In genomic region chr7:128366986-128367385, GRCh38 we compare ENCODE assay signal across 28 cellular contexts. TPM values are rescaled to one million over a fixed set of nuclear protein-coding genes. Genes with fewer than 3 reads are reported as not detected.
DNase-seq lines count a peak whose midpoint lies in the region; ATAC-seq, FAIRE-seq and TF ChIP-seq lines count a peak whose summit lies in the region.
"Had no signal": no experiment of that assay in that cellular context is flagged by ENCODE, and none has a peak within 500 bp of the region (broad histone marks: within the 10 kb centered on the region; RNA-seq: fewer than 3 reads in every experiment).

No MANE protein-coding gene starts in this region.

- no peak for TF ChIP-seq EP300 in K562 (IDR thresholded peaks at IDR 0.05; ENCODE audit: low read length)

- no peak overlapping the region for H3K9ac ChIP-seq in K562 (ENCODE audit: insufficient read depth in 1 of 2, low read depth in 2 of 2, low read length in 2 of 2)
- H3K9ac ChIP-seq in keratinocyte (ENCODE audit: control insufficient read depth, extremely low read depth, insufficient read depth, low read length): no peak overlapping the region
- H3K9ac ChIP-seq: BLaER1 had no signal

- H3K9me1 ChIP-seq in K562 (ENCODE audit: control insufficient read depth, insufficient read depth, low read length) (no peaks in the 10 kb centered on the region), keratinocyte (ENCODE audit: control insufficient read depth, extremely low read depth, insufficient read depth, low read length) (no peaks in the 10 kb centered on the region)

- H3K27ac ChIP-seq in HEK293 (ENCODE audit: extremely low read depth, low read depth, low read length) (no peak overlapping the region), K562 (ENCODE audit: extremely low read depth, low read depth, low read length) (no peak overlapping the region), keratinocyte (ENCODE audit: control insufficient read depth, insufficient read depth, low read length) (no peak overlapping the region)
- H3K27ac ChIP-seq: A549, BLaER1 had no signal

- dilution Hi-C loops in keratinocyte (cut with MboI; ENCODE audit: extremely low pct_ligation_motif_present, low sequenced_read_pairs): no loop called here

- H3K4me1 ChIP-seq in HEK293 (ENCODE audit: control insufficient read depth, insufficient read depth, low read length): no peaks in the 10 kb centered on the region
- peaks cover under 1 to 6% of the 10 kb centered on the region in 2 experiments; a peak in 2 of 5 replicates for H3K4me1 ChIP-seq in K562 (replicated peaks in 1 of 2; ENCODE audit: control insufficient read depth in 2 of 2, insufficient read depth in 2 of 2, low read length in 2 of 2)
- H3K4me1 ChIP-seq in keratinocyte (ENCODE audit: control insufficient read depth, extremely low read depth, insufficient read depth, low read length): peaks cover 25% of the 10 kb centered on the region
- H3K4me1 ChIP-seq: A549 had no signal

- DNase-seq in K562 (ENCODE audit: extremely low read depth in 1 of 4, low spot score in 3 of 4): no peak
- no peak for DNase-seq in keratinocyte (ENCODE audit: low read depth, low spot score)
- DNase-seq in NCI-H1417 (lab: John Stamatoyannopoulos, UW): no peak
- no peak for DNase-seq in A172 (ENCODE audit: low spot score)
- DNase-seq in iPS-NIHi7 (ENCODE audit: extremely low spot score): no peak
- DNase-seq: 8988T; ACHN; BE2C; C1 segment of cervical spinal cord; CD4-positive, alpha-beta memory T cell; CD4-positive, CD25-positive, alpha-beta regulatory T cell; CD8-positive, alpha-beta memory T cell; COR-L47; DMS 273 treated with DMSO at 0.1 percent for 48 hours; DMS153; DMS79; DND-41; EL; GDM1 had no signal

- CTCF ChIA-PET in HEK293 (lab: Yijun Ruan, JAX) (interaction anchor here (2.5 kb wide), 1 partner anchor 15 kb away, joined by 7 read pairs; no protein-coding TSS in a partner anchor), K562 (lab: Yijun Ruan, JAX; ENCODE audit: low intra/inter-chr PET ratio) (no interaction called here)

- H2AFZ ChIP-seq in K562 (ENCODE audit: low read depth, low read length) (no peak overlapping the region), keratinocyte (ENCODE audit: control insufficient read depth, low read length) (no peak overlapping the region)

- intact Hi-C loops in K562 (cut with micrococcal nuclease): no loop called here

- FAIRE-seq in K562 (lab: Jason Lieb, UNC) (no peak), keratinocyte (lab: Jason Lieb, UNC) (no peak)
- FAIRE-seq: A549, GM12891, GM19239 had no signal

- no peak overlapping the region for H3K4me2 ChIP-seq in K562 (ENCODE audit: insufficient read depth, low read length)
- peak overlapping the region; percentile 70 for H3K4me2 ChIP-seq in keratinocyte (ENCODE audit: control insufficient read depth, extremely low read depth, insufficient read depth, low read depth, low read length)
- H3K4me2 ChIP-seq: A549, BLaER1 had no signal

- H3K4me3 ChIP-seq in HEK293 (ENCODE audit: low read depth, low read length) (no peak overlapping the region), K562 (no peak overlapping the region), keratinocyte (ENCODE audit: control insufficient read depth in 2 of 3, extremely low read depth in 1 of 3, insufficient read depth in 2 of 3, low read depth in 1 of 3, low read length in 3 of 3) (no peak overlapping the region)
- H3K4me3 ChIP-seq: A549, BLaER1 had no signal

- POLR2A ChIA-PET in HEK293 (lab: Yijun Ruan, JAX) (interaction anchor here (1.1 kb wide), 1 partner anchor 23 kb away, joined by 4 read pairs; the partner anchor contains the start of gene RBM28), K562 (lab: Yijun Ruan, JAX) (interaction anchor here (0.8 to 2.0 kb wide), 2 partner anchors 10 to 12 kb away, joined by 3 to 5 read pairs; no protein-coding TSS in a partner anchor)

- BruUV-seq in K562 (replicated peaks; lab: Mats Ljungman, UMichigan): no TSS peak

- TF ChIP-seq CTCF in HEK293 (tag by site-specific recombination; IDR thresholded peaks at IDR 0.05): no peak
- no peak for TF ChIP-seq CTCF in K562 (IDR thresholded peaks at IDR 0.05 in 2 of 3, conservative IDR thresholded peaks at IDR 0.05 in 1 of 3; ENCODE audit: insufficient read depth in 2 of 3, low read depth in 1 of 3, low read length in 3 of 3)
- no peak for TF ChIP-seq CTCF in keratinocyte (optimal IDR thresholded peaks at IDR 0.05 in 1 of 3, IDR thresholded peaks at IDR 0.05 in 1 of 3, conservative IDR thresholded peaks at IDR 0.05 in 1 of 3; ENCODE audit: extremely low read depth in 1 of 3, insufficient read depth in 2 of 3, low read length in 3 of 3)

- TF ChIP-seq RAD21 in K562 (CRISPR knock-in tag; conservative IDR thresholded peaks at IDR 0.05 in 1 of 2, IDR thresholded peaks at IDR 0.05 in 1 of 2): no peak

- peaks cover 23 to 31% of the 10 kb centered on the region in 2 experiments for H3K27me3 ChIP-seq in K562 (ENCODE audit: control insufficient read depth in 2 of 2, insufficient read depth in 2 of 2, low read length in 2 of 2)
- H3K27me3 ChIP-seq in keratinocyte (ENCODE audit: control insufficient read depth, extremely low read depth, insufficient read depth, low read length): no peaks in the 10 kb centered on the region
- H3K27me3 ChIP-seq: BE2C had no signal

- H3K9me3 ChIP-seq in HEK293 (ENCODE audit: control insufficient read depth, insufficient read depth, low read depth, low read length): no peaks in the 10 kb centered on the region
- H3K9me3 ChIP-seq in K562 (replicated peaks; ENCODE audit: control insufficient read depth, insufficient read depth, low read depth, low read length): no peaks in the 10 kb centered on the region
- no peaks in the 10 kb centered on the region for H3K9me3 ChIP-seq in keratinocyte (ENCODE audit: control insufficient read depth, low read depth, low read length)
- H3K9me3 ChIP-seq: A549, BE2C, BLaER1 had no signal

- TF ChIP-seq POLR2A in K562 (conservative IDR thresholded peaks at IDR 0.05): no peak

- in situ Hi-C loops in K562 (cut with MboI): no loop called here

- ATAC-seq in K562 (no peak), HG02870 (IDR thresholded peaks at IDR 0.05; ENCODE audit: unreplicated experiment) (no peak)
- ATAC-seq: A549 had no signal

- H3K79me2 ChIP-seq in K562 (ENCODE audit: control insufficient read depth, insufficient read depth, low read length) (no peaks in the 10 kb centered on the region), keratinocyte (ENCODE audit: control insufficient read depth, insufficient read depth, low read length) (no peaks in the 10 kb centered on the region)

- H3K36me3 ChIP-seq in HEK293 (ENCODE audit: control insufficient read depth in 2 of 2, insufficient read depth in 1 of 2, low read length in 2 of 2): no peaks in the 10 kb centered on the region
- H3K36me3 ChIP-seq in K562 (ENCODE audit: control insufficient read depth, insufficient read depth, low read length): no peaks in the 10 kb centered on the region
- H3K36me3 ChIP-seq in keratinocyte (ENCODE audit: control insufficient read depth in 2 of 2, extremely low read depth in 1 of 2, insufficient read depth in 2 of 2, low read length in 2 of 2): no peaks in the 10 kb centered on the region
- H3K36me3 ChIP-seq: BE2C, BLaER1 had no signal

- H4K20me1 ChIP-seq in K562 (replicated peaks; ENCODE audit: control insufficient read depth, insufficient read depth, low read length) (no peaks in the 10 kb centered on the region; the same call in 1 of the 2 replicates), keratinocyte (ENCODE audit: control insufficient read depth, extremely low read depth, insufficient read depth, low read length) (no peaks in the 10 kb centered on the region)
- H4K20me1 ChIP-seq: BLaER1 had no signal

RNA-seq across cellular contexts. Expression of gene PRRT4, which starts 5.5 kb away (rescaled TPM):
- total RNA-seq in K562 (2011; cell fraction: chromatin; rRNA removed; ENCODE audit: low replicate concordance): 0.16 TPM in 1 of 2 replicates, not detected in the other
- total RNA-seq in K562 (2011; cell fraction: nucleolus; rRNA removed): not detected in 2 replicates
- total RNA-seq in K562 (2011; cell fraction: nucleoplasm; rRNA removed): not detected in 2 replicates
- total RNA-seq in K562 (2014; rRNA removed) (0.04 TPM in 1 of 2 replicates, not detected in the other), K562 (2014; rRNA removed; fragmentation: Illumina TruSeq; extraction: Trizol) (not detected in 2 replicates), K562 (2015; rRNA removed; fragmentation: Illumina TruSeq; extraction: Trizol) (not detected in 2 replicates), K562 (2021) (not detected in 2 replicates)
- polyA plus RNA-seq in K562 (2011; rRNA removed) (0.09 TPM in 1 of 2 replicates, not detected in the other), K562 (2014; fragmentation: Illumina TruSeq; extraction: Trizol) (not detected in 2 replicates), K562 (2014; fragmentation: Nextera tagmentation; extraction: Ambion mirVana) (not detected), K562 (2014; rRNA removed) (not detected in 2 replicates), keratinocyte (0.12 to 0.23 TPM (median 0.12 TPM) in 3 replicates)
- 0.09 and 0.19 TPM in 2 replicates for polyA plus RNA-seq in K562 (2011; cell fraction: cytosol; rRNA removed)
- 0.24 and 0.48 TPM in 2 replicates for polyA plus RNA-seq in K562 (2011; cell fraction: nucleus; rRNA removed)
- polyA plus RNA-seq in K562 (2012): not detected in 2 replicates
- polyA minus RNA-seq in K562 (2011; rRNA and poly(A)+ RNA removed): not detected in 2 replicates
- not detected in 2 replicates for polyA minus RNA-seq in K562 (2011; cell fraction: cytosol; rRNA and poly(A)+ RNA removed)
- not detected in 2 replicates for polyA minus RNA-seq in K562 (2011; cell fraction: nucleus; rRNA and poly(A)+ RNA removed)
- not detected for polyA plus RNA-seq in keratinocyte (2011; ENCODE audit: low read depth)
- polyA plus RNA-seq in keratinocyte (2011; cell fraction: cytosol; rRNA removed): 0.08 and 0.10 TPM in 2 replicates
- 0.59 and 0.79 TPM in 2 replicates for polyA plus RNA-seq in keratinocyte (2011; cell fraction: nucleus; rRNA removed)
- polyA plus RNA-seq in keratinocyte (2012; ENCODE audit: low replicate concordance): 0.18 and 0.76 TPM in 2 replicates
- polyA minus RNA-seq in keratinocyte: not detected in 3 replicates
- polyA minus RNA-seq in keratinocyte (2011; cell fraction: cytosol; rRNA and poly(A)+ RNA removed): not detected
- 0.54 TPM in 1 of 2 replicates, not detected in the other for polyA minus RNA-seq in keratinocyte (2011; cell fraction: nucleus; rRNA and poly(A)+ RNA removed)
- 0.10 and 1.6 TPM in 2 replicates for total RNA-seq in A172 (2014; rRNA removed; shearing (Covaris generic))
- total RNA-seq: Daoy had no signal
- polyA plus RNA-seq: AG04450, CD14-positive monocyte had no signal

RNA-seq across cellular contexts. Expression of gene RBM28, which starts 23.3 kb away (rescaled TPM):
- total RNA-seq in K562 (2011; cell fraction: chromatin; rRNA removed; ENCODE audit: low replicate concordance): 118 and 308 TPM in 2 replicates
- 64.4 and 65.7 TPM in 2 replicates for total RNA-seq in K562 (2011; cell fraction: nucleolus; rRNA removed)
- total RNA-seq in K562 (2011; cell fraction: nucleoplasm; rRNA removed): 89.0 and 98.2 TPM in 2 replicates
- total RNA-seq in K562 (2014; rRNA removed): 123 and 127 TPM in 2 replicates
- total RNA-seq in K562 (2014; rRNA removed; fragmentation: Illumina TruSeq; extraction: Trizol): 138 and 165 TPM in 2 replicates
- total RNA-seq in K562 (2015; rRNA removed; fragmentation: Illumina TruSeq; extraction: Trizol): 128 and 141 TPM in 2 replicates
- total RNA-seq in K562 (2021): 146 and 157 TPM in 2 replicates
- polyA plus RNA-seq in K562 (2011; rRNA removed): 74.9 and 112 TPM in 2 replicates
- polyA plus RNA-seq in K562 (2011; cell fraction: cytosol; rRNA removed): 24.3 and 28.4 TPM in 2 replicates
- 226 and 227 TPM in 2 replicates for polyA plus RNA-seq in K562 (2011; cell fraction: nucleus; rRNA removed)
- polyA plus RNA-seq in K562 (2012): 70.1 and 117 TPM in 2 replicates
- polyA plus RNA-seq in K562 (2014; fragmentation: Illumina TruSeq; extraction: Trizol): 133 and 148 TPM in 2 replicates
- polyA plus RNA-seq in K562 (2014; fragmentation: Nextera tagmentation; extraction: Ambion mirVana): 100 to 1,000 TPM in 1 of 2 experiments, 10 to 100 TPM in 1; 65.8 to 122 TPM
- 139 and 213 TPM in 2 replicates for polyA plus RNA-seq in K562 (2014; rRNA removed)
- polyA minus RNA-seq in K562 (2011; rRNA and poly(A)+ RNA removed): 67.2 and 67.5 TPM in 2 replicates
- polyA minus RNA-seq in K562 (2011; cell fraction: cytosol; rRNA and poly(A)+ RNA removed): 37.2 and 38.0 TPM in 2 replicates
- 31.8 and 54.4 TPM in 2 replicates for polyA minus RNA-seq in K562 (2011; cell fraction: nucleus; rRNA and poly(A)+ RNA removed)
- polyA plus RNA-seq in keratinocyte: 16.7 to 36.4 TPM (median 30.4 TPM) in 3 replicates
- 36.5 TPM for polyA plus RNA-seq in keratinocyte (2011; ENCODE audit: low read depth)
- polyA plus RNA-seq in keratinocyte (2011; cell fraction: cytosol; rRNA removed): 16.6 and 19.4 TPM in 2 replicates
- polyA plus RNA-seq in keratinocyte (2011; cell fraction: nucleus; rRNA removed): 54.0 and 67.1 TPM in 2 replicates
- 29.8 and 40.8 TPM in 2 replicates for polyA plus RNA-seq in keratinocyte (2012; ENCODE audit: low replicate concordance)
- polyA minus RNA-seq in keratinocyte: 4.2 to 10.5 TPM (median 6.3 TPM) in 3 replicates
- 15.3 TPM for polyA minus RNA-seq in keratinocyte (2011; cell fraction: cytosol; rRNA and poly(A)+ RNA removed)
- polyA minus RNA-seq in keratinocyte (2011; cell fraction: nucleus; rRNA and poly(A)+ RNA removed): 8.0 and 19.0 TPM in 2 replicates
- 15.8 and 19.3 TPM in 2 replicates for total RNA-seq in A172 (2014; rRNA removed; shearing (Covaris generic))

RNA-seq across cellular contexts. Expression of gene IMPDH1, which starts 42.8 kb away (rescaled TPM):
- 140 and 407 TPM in 2 replicates for total RNA-seq in K562 (2011; cell fraction: chromatin; rRNA removed; ENCODE audit: low replicate concordance)
- total RNA-seq in K562 (2011; cell fraction: nucleolus; rRNA removed): 199 and 212 TPM in 2 replicates
- 141 and 147 TPM in 2 replicates for total RNA-seq in K562 (2011; cell fraction: nucleoplasm; rRNA removed)
- total RNA-seq in K562 (2014; rRNA removed): 86.8 and 118 TPM in 2 replicates
- 29.0 and 42.9 TPM in 2 replicates for total RNA-seq in K562 (2014; rRNA removed; fragmentation: Illumina TruSeq; extraction: Trizol)
- 60.6 and 64.3 TPM in 2 replicates for total RNA-seq in K562 (2015; rRNA removed; fragmentation: Illumina TruSeq; extraction: Trizol)
- 118 TPM in 2 replicates for total RNA-seq in K562 (2021)
- 54.9 and 72.4 TPM in 2 replicates for polyA plus RNA-seq in K562 (2011; rRNA removed)
- polyA plus RNA-seq in K562 (2011; cell fraction: cytosol; rRNA removed): 54.0 and 156 TPM in 2 replicates
- 208 and 316 TPM in 2 replicates for polyA plus RNA-seq in K562 (2011; cell fraction: nucleus; rRNA removed)
- polyA plus RNA-seq in K562 (2012): 79.3 and 81.1 TPM in 2 replicates
- polyA plus RNA-seq in K562 (2014; fragmentation: Illumina TruSeq; extraction: Trizol): 59.8 and 76.3 TPM in 2 replicates
- polyA plus RNA-seq in K562 (2014; fragmentation: Nextera tagmentation; extraction: Ambion mirVana): 1 to 10 TPM in 1 of 2 experiments, under 1 TPM in 1; 0.80 to 2.1 TPM
- 84.7 and 89.0 TPM in 2 replicates for polyA plus RNA-seq in K562 (2014; rRNA removed)
- polyA minus RNA-seq in K562 (2011; rRNA and poly(A)+ RNA removed): 24.1 and 78.3 TPM in 2 replicates
- 48.6 and 69.1 TPM in 2 replicates for polyA minus RNA-seq in K562 (2011; cell fraction: cytosol; rRNA and poly(A)+ RNA removed)
- 81.0 and 88.0 TPM in 2 replicates for polyA minus RNA-seq in K562 (2011; cell fraction: nucleus; rRNA and poly(A)+ RNA removed)
- 50.0 to 62.5 TPM (median 56.2 TPM) in 3 replicates for polyA plus RNA-seq in keratinocyte
- polyA plus RNA-seq in keratinocyte (2011; ENCODE audit: low read depth): 16.9 TPM
- polyA plus RNA-seq in keratinocyte (2011; cell fraction: cytosol; rRNA removed): 32.5 and 55.4 TPM in 2 replicates
- polyA plus RNA-seq in keratinocyte (2011; cell fraction: nucleus; rRNA removed): 55.2 and 60.9 TPM in 2 replicates
- 21.8 and 72.4 TPM in 2 replicates for polyA plus RNA-seq in keratinocyte (2012; ENCODE audit: low replicate concordance)
- 77.7 to 199 TPM (median 83.4 TPM) in 3 replicates for polyA minus RNA-seq in keratinocyte
- 80.6 TPM for polyA minus RNA-seq in keratinocyte (2011; cell fraction: cytosol; rRNA and poly(A)+ RNA removed)
- 36.9 and 47.0 TPM in 2 replicates for polyA minus RNA-seq in keratinocyte (2011; cell fraction: nucleus; rRNA and poly(A)+ RNA removed)
- 77.8 and 78.1 TPM in 2 replicates for total RNA-seq in A172 (2014; rRNA removed; shearing (Covaris generic))

Comparison
In these comparisons a context has a peak if more than half of its experiments do, and no peak if none do; other contexts are left out.
1. Of the 44 proteins assayed by ChIP-seq in both K562 and HEK293: peak only in K562: ZBTB26; only in HEK293: none; in both: none; in neither: 43.